In the genomic region with DNA sequence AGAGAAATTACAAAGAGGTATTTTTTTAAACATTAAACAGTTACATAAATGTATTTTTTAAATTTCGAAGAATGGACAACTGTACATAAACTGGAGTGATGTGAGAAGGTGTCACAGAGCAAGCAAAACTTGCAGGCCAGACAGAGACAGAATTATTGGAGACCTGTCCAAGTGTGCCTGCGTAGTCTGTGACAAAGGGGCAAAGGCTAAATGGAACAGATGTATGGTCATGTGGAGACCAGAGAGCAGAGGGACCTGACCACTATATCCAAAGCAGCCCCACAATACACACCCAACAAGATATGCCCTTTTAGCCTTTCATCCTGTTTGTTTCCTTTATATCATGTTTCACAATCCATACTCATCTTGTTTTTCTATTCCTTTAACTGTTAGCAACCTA, we compare ENCODE assay signal across 15 cellular contexts.
DNase-seq lines count a peak whose midpoint lies in the region; ATAC-seq lines count a peak whose summit lies in the region.
"Had no signal": no experiment of that assay in that cellular context is flagged by ENCODE, and none has a peak within 500 bp of the region (broad histone marks: within the 10 kb centered on the region; RNA-seq: fewer than 3 reads in every experiment).

No MANE protein-coding gene starts in this region.

- no peak overlapping the region for H3K4me3 Mint-ChIP-seq in stimulated activated effector memory CD8-positive, alpha-beta T cell treated with anti-CD3 and anti-CD28 coated beads, Interleukin-12 subunit alpha, Interleukin-12 subunit beta, amount 100 ng/mL, for 72 hours
- H3K4me3 Mint-ChIP-seq: B cell; CD8-positive, alpha-beta memory T cell; H9 had no signal

- H3K4me1 Mint-ChIP-seq in stimulated activated effector memory CD8-positive, alpha-beta T cell treated with anti-CD3 and anti-CD28 coated beads, Interleukin-12 subunit alpha, Interleukin-12 subunit beta, amount 100 ng/mL, for 72 hours = no peaks in the 10 kb centered on the region
- H3K4me1 Mint-ChIP-seq: B cell; CD8-positive, alpha-beta memory T cell had no signal

- ATAC-seq in stimulated activated effector memory CD8-positive, alpha-beta T cell treated with anti-CD3 and anti-CD28 coated beads, Interleukin-12 subunit alpha, Interleukin-12 subunit beta, amount 100 ng/mL, for 72 hours = no peak
- no peak for ATAC-seq in HG02884 (IDR thresholded peaks at IDR 0.05; ENCODE audit: unreplicated experiment)

- no peaks in the 10 kb centered on the region for H3K9me3 Mint-ChIP-seq in stimulated activated effector memory CD8-positive, alpha-beta T cell treated with anti-CD3 and anti-CD28 coated beads, Interleukin-12 subunit alpha, Interleukin-12 subunit beta, amount 100 ng/mL, for 72 hours
- H3K9me3 Mint-ChIP-seq: CD8-positive, alpha-beta memory T cell; H9 had no signal

- no peaks in the 10 kb centered on the region for H3K36me3 Mint-ChIP-seq in stimulated activated effector memory CD8-positive, alpha-beta T cell treated with anti-CD3 and anti-CD28 coated beads, Interleukin-12 subunit alpha, Interleukin-12 subunit beta, amount 100 ng/mL, for 72 hours
- H3K36me3 Mint-ChIP-seq: CD8-positive, alpha-beta memory T cell had no signal

- DNase-seq in NCI-H510A treated with DMSO at 0.1 percent for 48 hours (lab: John Stamatoyannopoulos, UW) (peak; percentile 16), NCI-H510A (lab: John Stamatoyannopoulos, UW) (no peak), NCI-H146 (lab: John Stamatoyannopoulos, UW) (peak; percentile 32), SK-N-DZ (ENCODE audit: low spot score) (peak; percentile 7), AG08396 (ENCODE audit: low spot score) (no peak)
- DNase-seq in stimulated activated effector memory CD8-positive, alpha-beta T cell treated with anti-CD3 and anti-CD28 coated beads, Interleukin-12 subunit alpha, Interleukin-12 subunit beta, amount 100 ng/mL, for 72 hours (ENCODE audit: low spot score in 2 of 2) = no peak
- DNase-seq: 8988T; Caco-2; CD8-positive, alpha-beta memory T cell; DMS79 treated with DMSO at 0.1 percent for 48 hours; GF-D8; GOT3; H9 had no signal

- no peak overlapping the region for H3K27ac Mint-ChIP-seq in stimulated activated effector memory CD8-positive, alpha-beta T cell treated with anti-CD3 and anti-CD28 coated beads, Interleukin-12 subunit alpha, Interleukin-12 subunit beta, amount 100 ng/mL, for 72 hours
- H3K27ac Mint-ChIP-seq: B cell; CD8-positive, alpha-beta memory T cell; H9 had no signal

Comparison
In these comparisons a context has a peak if more than half of its experiments do, and no peak if none do; other contexts are left out.
1. DNase-seq: peak in NCI-H510A treated with DMSO at 0.1 percent for 48 hours (single experiment), NCI-H146 (single experiment) and SK-N-DZ (single experiment); none in NCI-H510A (single experiment), stimulated activated effector memory CD8-positive, alpha-beta T cell treated with anti-CD3 and anti-CD28 coated beads, Interleukin-12 subunit alpha, Interleukin-12 subunit beta, amount 100 ng/mL, for 72 hours (0 of 2) and AG08396 (single experiment).